In genomic region chrX:40465735-40466551, GRCh38 we compare ENCODE assay signal across 21 cellular contexts.
A peak's percentile ranks its signal among the peaks of the same experiment; 100 is the strongest.
DNase-seq lines count a peak whose midpoint lies in the region; ATAC-seq, FAIRE-seq and TF ChIP-seq lines count a peak whose summit lies in the region.
"Had no signal": no experiment of that assay in that cellular context is flagged by ENCODE, and none has a peak within 500 bp of the region (broad histone marks: within the 10 kb centered on the region; RNA-seq: fewer than 3 reads in every experiment).

No MANE protein-coding gene starts in this region.

- H3K56ac ChIP-seq in H1 (replicated peaks; ENCODE audit: insufficient read length, low read depth, low read length), result no peak overlapping the region

- no peak overlapping the region for H3K23ac ChIP-seq in H1 (ENCODE audit: insufficient read length)

- no peaks in the 10 kb centered on the region for H4K20me1 ChIP-seq in H1 (replicated peaks in 1 of 2; ENCODE audit: control insufficient read depth in 1 of 2, insufficient read depth in 2 of 2, low read length in 2 of 2)

- 92% methylated on average over 4 of the region's 5 CpGs; no CpG with 5 or more reads in 1 of the 2 experiments for WGBS in H1 (ENCODE audit: extremely low coverage in 1 of 2, insufficient coverage in 1 of 2, insufficient read length in 1 of 2, insufficient replicate concordance in 2 of 2, low coverage in 1 of 2, low lambda C conversion rate in 2 of 2, missing lambda C conversion rate in 1 of 2), 2 experiments

- H3K27me3 ChIP-seq in BE2C (no peaks in the 10 kb centered on the region), H1 (replicated peaks in 1 of 4; ENCODE audit: control insufficient read depth in 3 of 4, extremely low read depth in 1 of 4, insufficient read depth in 3 of 4, low read length in 3 of 4) (no peaks in the 10 kb centered on the region), colonic mucosa (no peaks in the 10 kb centered on the region)
- no peaks in the 10 kb centered on the region for H3K27me3 ChIP-seq in CD4-positive, alpha-beta T cell (ENCODE audit: control insufficient read depth, insufficient read depth, low read length)
- H3K27me3 ChIP-seq: suprapubic skin had no signal

- no peak for TF ChIP-seq RAD21 in H1 (IDR thresholded peaks at IDR 0.05 in 1 of 2, conservative IDR thresholded peaks at IDR 0.05 in 1 of 2; ENCODE audit: low read depth in 2 of 2, low read length in 2 of 2)

- TF ChIP-seq POLR2A in H1 (IDR thresholded peaks at IDR 0.05; ENCODE audit: control extremely low read depth in 1 of 2, low read depth in 2 of 2, low read length in 2 of 2), result no peak

- H3K27me3 Mint-ChIP-seq in CD4-positive, alpha-beta T cell, result no peaks in the 10 kb centered on the region
- H3K27me3 Mint-ChIP-seq: progenitor cell of endocrine pancreas had no signal

- POLR2A ChIA-PET in CD4-positive, alpha-beta T cell (lab: Charles Lee), result no interaction called here
- POLR2A ChIA-PET in H1 (lab: Charles Lee; ENCODE audit: partially characterized antibody), result interaction anchor here (0.6 kb wide), 1 partner anchor 829 kb away, joined by 4 read pairs; no protein-coding TSS in a partner anchor

- H3K79me1 ChIP-seq in H1 (ENCODE audit: low read depth, low read length), result no peaks in the 10 kb centered on the region

- no peak for TF ChIP-seq CTCF in BE2C (IDR thresholded peaks at IDR 0.05; ENCODE audit: low read depth, low read length)
- TF ChIP-seq CTCF in CD4-positive, alpha-beta T cell (IDR thresholded peaks at IDR 0.05), result no peak
- no peak for TF ChIP-seq CTCF in H1 (IDR thresholded peaks at IDR 0.05; ENCODE audit: control extremely low read depth in 1 of 3, insufficient read depth in 1 of 3, low read depth in 1 of 3, low read length in 3 of 3)
- TF ChIP-seq CTCF in colonic mucosa (IDR thresholded peaks at IDR 0.05), result no peak

- intact Hi-C loops in CD4-positive, alpha-beta T cell (cut with DNase I, micrococcal nuclease), result no loop called here
- intact Hi-C loops in colonic mucosa (cut with DNase I), result no loop called here

- no peak overlapping the region for H3K27ac Mint-ChIP-seq in CD4-positive, alpha-beta T cell
- H3K27ac Mint-ChIP-seq: B cell, progenitor cell of endocrine pancreas had no signal

- H2BK15ac ChIP-seq in H1 (ENCODE audit: low read length), result no peak overlapping the region

- H3K23me2 ChIP-seq in H1 (ENCODE audit: low read depth, low read length), result no peaks in the 10 kb centered on the region

- no peak overlapping the region for H2AFZ ChIP-seq in H1 (ENCODE audit: low read length)

- peak; percentile 39 for ATAC-seq in CD4-positive, alpha-beta T cell (ENCODE audit: poor library complexity)

- CTCF ChIA-PET in CD4-positive, alpha-beta T cell (lab: Charles Lee), result no interaction called here
- CTCF ChIA-PET in H1 (lab: Charles Lee; ENCODE audit: partially characterized antibody), result interaction anchor here (0.6 to 0.9 kb wide), 4 partner anchors 26 to 73 kb away, joined by 3 to 4 read pairs (median 3); no protein-coding TSS in a partner anchor

- no peak overlapping the region for H3K4ac ChIP-seq in H1 (replicated peaks; ENCODE audit: insufficient read length, low read depth, low read length)

- DNase-seq in BE2C (peak; percentile 39), NOMO-1 treated with DMSO at 0.1 percent for 48 hours (lab: John Stamatoyannopoulos, UW; ENCODE audit: unreplicated experiment) (peak; percentile 30), H1 (ENCODE audit: low read depth in 1 of 2, low spot score in 2 of 2) (no peak), NCI-H146 (lab: John Stamatoyannopoulos, UW) (no peak), middle frontal gyrus (ENCODE audit: extremely low spot score, low spot score) (no peak), colonic mucosa (no peak)
- no peak for DNase-seq in CD4-positive, alpha-beta T cell
- DNase-seq: activated CD4-positive, alpha-beta T cell treated with anti-CD3 and anti-CD28 coated beads, Interleukin-2, amount 50 U/mL, for 1 hour; hippocampal formation; mammary epithelial cell; naive B cell; NCI-H1694; NCI-H510A; stimulated activated CD8-positive, alpha-beta memory T cell treated with anti-CD3 and anti-CD28 coated beads, Interleukin-4, amount 100 ng/mL, for 48 hours had no signal

- H4K5ac ChIP-seq in H1 (ENCODE audit: insufficient read length, low read depth, low read length), result no peak overlapping the region

- H2AK5ac ChIP-seq in H1 (ENCODE audit: low read depth, low read length), result no peak overlapping the region

- H3K18ac ChIP-seq in H1 (ENCODE audit: extremely low read depth, low read length), result no peak overlapping the region

- no peak overlapping the region for H3K27ac ChIP-seq in CD4-positive, alpha-beta T cell (ENCODE audit: low read depth, low read length)
- H3K27ac ChIP-seq in H1 (ENCODE audit: low read depth, low read length) (no peak overlapping the region), colonic mucosa (no peak overlapping the region)
- H3K27ac ChIP-seq: suprapubic skin had no signal

- H3K4me3 ChIP-seq in BE2C (ENCODE audit: low read depth, low read length) (no peak overlapping the region), H1 (ENCODE audit: extremely low read depth in 1 of 4, insufficient read depth in 2 of 4, low read depth in 3 of 4, low read length in 4 of 4) (no peak overlapping the region), colonic mucosa (no peak overlapping the region)
- H3K4me3 ChIP-seq: suprapubic skin had no signal

- H4K91ac ChIP-seq in H1 (replicated peaks; ENCODE audit: insufficient read length, low read length), result no peak overlapping the region

- 0 out of 2 replicates have a peak overlapping the region, but pooled peaks have one; percentile 79 for H4K8ac ChIP-seq in H1 (ENCODE audit: extremely low read depth, insufficient read depth, low read length)

- FAIRE-seq in H1 (lab: Jason Lieb, UNC), result no peak
- FAIRE-seq: colon, endometrium, keratinocyte, TTC549 had no signal

- H2BK120ac ChIP-seq in H1 (replicated peaks; ENCODE audit: low read depth, low read length), result no peak overlapping the region

- H2BK20ac ChIP-seq in H1 (ENCODE audit: low read length), result no peak overlapping the region

- no peaks in the 10 kb centered on the region for H3K36me3 Mint-ChIP-seq in CD4-positive, alpha-beta T cell (ENCODE audit: low read depth)
- H3K36me3 Mint-ChIP-seq: naive B cell had no signal

- H2BK12ac ChIP-seq in H1 (ENCODE audit: low read depth, low read length), result no peak overlapping the region

- no peak overlapping the region for H3K4me2 ChIP-seq in H1 (ENCODE audit: insufficient read depth in 1 of 2, low read depth in 2 of 2, low read length in 2 of 2)

- no peak for TF ChIP-seq EP300 in H1 (IDR thresholded peaks at IDR 0.05; ENCODE audit: borderline replicate concordance in 1 of 2, low read depth in 2 of 2, low read length in 2 of 2)

- H3K4me1 Mint-ChIP-seq in CD4-positive, alpha-beta T cell (ENCODE audit: low read depth), result peaks cover 25% of the 10 kb centered on the region

- no peaks in the 10 kb centered on the region for H3K9me3 Mint-ChIP-seq in CD4-positive, alpha-beta T cell

- no peak overlapping the region for H3K14ac ChIP-seq in H1 (ENCODE audit: insufficient read length)

- H3K9ac ChIP-seq in H1 (replicated peaks in 1 of 4; ENCODE audit: extremely low read depth in 1 of 4, low read depth in 3 of 4, low read length in 3 of 4), result no peak overlapping the region
- no peak overlapping the region for H3K9ac ChIP-seq in colonic mucosa (ENCODE audit: low read depth in 2 of 2, low read length in 2 of 2)

- H3K4me3 Mint-ChIP-seq in CD4-positive, alpha-beta T cell, result no peak overlapping the region
- H3K4me3 Mint-ChIP-seq: B cell had no signal

- no peak overlapping the region for H2BK5ac ChIP-seq in H1 (ENCODE audit: low read depth, low read length)

- H3K36me3 ChIP-seq in BE2C (no peaks in the 10 kb centered on the region), H1 (ENCODE audit: control insufficient read depth in 2 of 4, insufficient read depth in 4 of 4, low read length in 3 of 4) (no peaks in the 10 kb centered on the region), colonic mucosa (no peaks in the 10 kb centered on the region)
- H3K36me3 ChIP-seq: suprapubic skin had no signal

- H3K79me2 ChIP-seq in H1 (ENCODE audit: control insufficient read depth in 1 of 2, insufficient read depth in 2 of 2, low read length in 2 of 2), result no peaks in the 10 kb centered on the region

- no peaks in the 10 kb centered on the region for H3K9me3 ChIP-seq in BE2C
- H3K9me3 ChIP-seq in CD4-positive, alpha-beta T cell (ENCODE audit: control insufficient read depth, low read length), result no peaks in the 10 kb centered on the region
- H3K9me3 ChIP-seq in H1 (ENCODE audit: insufficient read depth in 2 of 2, low read depth in 1 of 2, low read length in 1 of 2), result no peaks in the 10 kb centered on the region
- no peaks in the 10 kb centered on the region for H3K9me3 ChIP-seq in colonic mucosa
- H3K9me3 ChIP-seq: suprapubic skin had no signal

- H3K4me1 ChIP-seq in BE2C (peaks cover 4% of the 10 kb centered on the region), H1 (replicated peaks in 1 of 4; ENCODE audit: control insufficient read depth in 3 of 4, insufficient read depth in 4 of 4, low read length in 3 of 4) (no peaks in the 10 kb centered on the region), colonic mucosa (no peaks in the 10 kb centered on the region)

TF ChIP-seq in H1, 55 proteins besides CTCF, POLR2A, EP300 and RAD21 (continues in another document):
- TF ChIP-seq JUN (IDR thresholded peaks at IDR 0.05; ENCODE audit: low read depth, low read length) (no peak), RNF2 (IDR thresholded peaks at IDR 0.05; ENCODE audit: borderline replicate concordance, low read depth, low read length, missing control alignments, poor library complexity, severe bottlenecking) (no peak), POLR2AphosphoS5 (IDR thresholded peaks at IDR 0.05; ENCODE audit: low read depth, low read length) (no peak), KDM1A (IDR thresholded peaks at IDR 0.05; ENCODE audit: borderline replicate concordance, low read length) (no peak), KDM4A (IDR thresholded peaks at IDR 0.05; ENCODE audit: low read depth, low read length, severe bottlenecking) (no peak), ASH2L (IDR thresholded peaks at IDR 0.05; ENCODE audit: low read length) (no peak), YY1 (IDR thresholded peaks at IDR 0.05; ENCODE audit: low read depth, low read length) (no peak), EGR1 (IDR thresholded peaks at IDR 0.05; ENCODE audit: borderline replicate concordance, low read depth, low read length) (no peak), ZNF274 (IDR thresholded peaks at IDR 0.05; ENCODE audit: borderline replicate concordance, extremely low read depth, low read length) (no peak), SUZ12 (IDR thresholded peaks at IDR 0.05; ENCODE audit: low read length) (no peak), RBBP5 (IDR thresholded peaks at IDR 0.05; ENCODE audit: borderline replicate concordance, low read depth, low read length) (no peak), CHD1 (IDR thresholded peaks at IDR 0.05; ENCODE audit: low read depth, low read length) (no peak), NRF1 (IDR thresholded peaks at IDR 0.05; ENCODE audit: low read depth, low read length) (no peak), HDAC2 (IDR thresholded peaks at IDR 0.05; ENCODE audit: borderline replicate concordance in 1 of 2, low read depth in 2 of 2, low read length in 2 of 2) (no peak), FOSL1 (IDR thresholded peaks at IDR 0.05; ENCODE audit: insufficient read depth, low read depth, low read length) (no peak)

Comparison
In these comparisons a context has a peak if more than half of its experiments do, and no peak if none do; other contexts are left out.
1. DNase-seq: peak in BE2C (single experiment) and NOMO-1 treated with DMSO at 0.1 percent for 48 hours (single experiment); none in CD4-positive, alpha-beta T cell (0 of 10), H1 (0 of 2), NCI-H146 (single experiment), middle frontal gyrus (single experiment) and colonic mucosa (single experiment).